In the genomic region with DNA sequence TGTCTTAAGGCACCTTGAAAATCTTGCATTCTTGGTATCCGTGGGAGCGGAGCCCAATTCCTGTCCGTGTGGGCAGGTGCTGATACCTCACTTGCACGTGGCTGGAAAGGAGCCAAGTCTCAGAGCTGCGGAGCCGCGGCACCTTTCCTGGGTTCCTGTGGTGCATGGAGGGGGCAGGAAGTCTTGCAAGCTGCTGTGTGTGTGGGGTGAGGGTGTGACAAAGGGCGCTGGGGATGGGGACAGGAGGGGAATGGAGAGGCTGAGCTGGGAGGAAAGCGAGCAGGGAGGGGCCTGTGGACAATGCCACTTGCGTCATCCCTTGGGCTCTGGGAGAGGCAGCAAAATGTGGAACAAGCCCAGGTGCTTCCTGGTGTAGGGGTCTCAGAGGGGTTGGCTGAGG, we compare ENCODE assay signal across 10 cellular contexts.
DNase-seq lines count a peak whose midpoint lies in the region; ATAC-seq, FAIRE-seq and TF ChIP-seq lines count a peak whose summit lies in the region.
"Had no signal": no experiment of that assay in that cellular context is flagged by ENCODE, and none has a peak within 500 bp of the region (broad histone marks: within the 10 kb centered on the region; RNA-seq: fewer than 3 reads in every experiment).

No MANE protein-coding gene starts in this region.

- H3K4me3 Mint-ChIP-seq in naive thymus-derived CD4-positive, alpha-beta T cell, result peak overlapping the region in 8 of 10 donors; percentile 20 to 73 (median 54)

- no peak overlapping the region for H3K4me3 ChIP-seq in naive thymus-derived CD4-positive, alpha-beta T cell (ENCODE audit: low read length)
- no peak overlapping the region for H3K4me3 ChIP-seq in gastroesophageal sphincter

- TF ChIP-seq CTCF in D721Med (IDR thresholded peaks at IDR 0.05; ENCODE audit: insufficient read depth, missing control alignments) (no peak), gastroesophageal sphincter (IDR thresholded peaks at IDR 0.05) (no peak)

- peaks cover 0 to 18% (median 9%) of the 10 kb centered on the region in 5 donors for H3K27me3 Mint-ChIP-seq in naive thymus-derived CD4-positive, alpha-beta T cell

- H3K4me1 ChIP-seq in naive thymus-derived CD4-positive, alpha-beta T cell (ENCODE audit: control insufficient read depth in 2 of 2, insufficient read depth in 2 of 2, low read length in 2 of 2), result peaks cover 9 to 14% of the 10 kb centered on the region in 2 donors
- peaks cover 0 to 5% (median 0%) of the 10 kb centered on the region in 3 donors for H3K4me1 ChIP-seq in gastroesophageal sphincter

- no peaks in the 10 kb centered on the region for H3K9me3 ChIP-seq in naive thymus-derived CD4-positive, alpha-beta T cell (ENCODE audit: control insufficient read depth in 2 of 3, low read length in 3 of 3)
- H3K9me3 ChIP-seq in gastroesophageal sphincter, result peaks cover 0 to 9% (median 0%) of the 10 kb centered on the region in 3 donors

- TF ChIP-seq POLR2A in gastroesophageal sphincter (IDR thresholded peaks at IDR 0.05), result no peak

- WGBS in gastroesophageal sphincter (ENCODE audit: low coverage in 1 of 2), 2 donors, result 33% methylated on average over 10 of the region's 10 CpGs; no CpG with 5 or more reads in 1 of the 2 donors

- POLR2A ChIA-PET in naive thymus-derived CD4-positive, alpha-beta T cell (lab: Charles Lee), result no interaction called here

- TF ChIP-seq EP300 in gastroesophageal sphincter (IDR thresholded peaks at IDR 0.05), result no peak

- intact Hi-C loops in naive thymus-derived CD4-positive, alpha-beta T cell (cut with micrococcal nuclease), result no loop called here
- intact Hi-C loops in posterior cingulate gyrus (cut with DNase I), result no loop called here

- peaks cover 0 to 16% (median 5%) of the 10 kb centered on the region in 11 donors for H3K9me3 Mint-ChIP-seq in naive thymus-derived CD4-positive, alpha-beta T cell

- H3K27ac Mint-ChIP-seq in naive thymus-derived CD4-positive, alpha-beta T cell, result peak overlapping the region in 2 of 9 donors; percentile 36 to 48

- no peak for FAIRE-seq in D721Med (lab: Jason Lieb, UNC)
- FAIRE-seq: G401.6 had no signal

- H3K27me3 ChIP-seq in naive thymus-derived CD4-positive, alpha-beta T cell (ENCODE audit: control insufficient read depth in 2 of 2, insufficient read depth in 2 of 2, low read length in 2 of 2), result no peaks in the 10 kb centered on the region
- H3K27me3 ChIP-seq in gastroesophageal sphincter, result no peaks in the 10 kb centered on the region

- H3K27ac ChIP-seq in naive thymus-derived CD4-positive, alpha-beta T cell (ENCODE audit: low read depth, low read length), result no peak overlapping the region
- no peak overlapping the region for H3K27ac ChIP-seq in gastroesophageal sphincter

- H3K36me3 ChIP-seq in naive thymus-derived CD4-positive, alpha-beta T cell (ENCODE audit: control insufficient read depth in 2 of 3, insufficient read depth in 3 of 3, low read length in 3 of 3), result no peaks in the 10 kb centered on the region
- H3K36me3 ChIP-seq in gastroesophageal sphincter, result no peaks in the 10 kb centered on the region

- DNase-seq in DMS79 (lab: John Stamatoyannopoulos, UW) (peak; percentile 69), NCI-H1417 (lab: John Stamatoyannopoulos, UW) (peak; percentile 70 to 94 (median 83)), D721Med (ENCODE audit: insufficient read length, low spot score) (no peak), NCI-H187 treated with DMSO at 0.1 percent for 48 hours (lab: John Stamatoyannopoulos, UW) (no peak), posterior cingulate gyrus (no peak)
- peak; percentile 23 for DNase-seq in activated effector memory CD4-positive, alpha-beta T cell treated with Interleukin-2 at 50 U/mL for 16 hours
- peak in 7 of 9 donors; percentile 34 to 70 (median 65) for DNase-seq in naive thymus-derived CD4-positive, alpha-beta T cell
- DNase-seq: IMR-90 had no signal

- ATAC-seq in naive thymus-derived CD4-positive, alpha-beta T cell, result peak; percentile 32
- ATAC-seq in gastroesophageal sphincter, result no peak

- peaks cover 4 to 17% (median 16%) of the 10 kb centered on the region in 7 donors for H3K4me1 Mint-ChIP-seq in naive thymus-derived CD4-positive, alpha-beta T cell

- CTCF ChIA-PET in naive thymus-derived CD4-positive, alpha-beta T cell (lab: Charles Lee), result interaction anchor here (1.1 kb wide), 1 partner anchor 221 kb away, joined by 3 read pairs; no protein-coding TSS in a partner anchor

- peaks cover 0 to 5% (median 0%) of the 10 kb centered on the region in 5 donors for H3K36me3 Mint-ChIP-seq in naive thymus-derived CD4-positive, alpha-beta T cell

Comparison
In these comparisons a context has a peak if more than half of its experiments do, and no peak if none do; other contexts are left out.
1. DNase-seq: peak in DMS79 (single experiment), NCI-H1417 (3 of 3), activated effector memory CD4-positive, alpha-beta T cell treated with Interleukin-2 at 50 U/mL for 16 hours (single experiment) and naive thymus-derived CD4-positive, alpha-beta T cell (7 of 9); none in D721Med (single experiment), NCI-H187 treated with DMSO at 0.1 percent for 48 hours (single experiment) and posterior cingulate gyrus (0 of 10).